ENCODE assay signal across 23 cellular contexts in genomic region chr1:150085406-150085805, GRCh38. TPM values are rescaled to one million over a fixed set of nuclear protein-coding genes. Genes with fewer than 3 reads are reported as not detected.
DNase-seq lines count a peak whose midpoint lies in the region; ATAC-seq and TF ChIP-seq lines count a peak whose summit lies in the region.
"Had no signal": no experiment of that assay in that cellular context is flagged by ENCODE, and none has a peak within 500 bp of the region (broad histone marks: within the 10 kb centered on the region; RNA-seq: fewer than 3 reads in every experiment).

No MANE protein-coding gene starts in this region.

- H2AFZ ChIP-seq in smooth muscle cell (ENCODE audit: low read depth) = no peak overlapping the region

- H3K36me3 Mint-ChIP-seq in T-helper 17 cell (ENCODE audit: low read depth) (peaks cover 18% of the 10 kb centered on the region), mesothelial cell of epicardium (peaks cover 25% of the 10 kb centered on the region)
- H3K36me3 Mint-ChIP-seq in activated naive CD4-positive, alpha-beta T cell treated with anti-CD3 and anti-CD28 coated beads, Interleukin-2, amount 10 ng/mL, durations not matched to agents 7 days and 5 days = peaks cover 48% of the 10 kb centered on the region

- no peaks in the 10 kb centered on the region for H3F3A ChIP-seq in smooth muscle cell (ENCODE audit: low read depth)

- H3K9me3 ChIP-seq in T-helper 17 cell (ENCODE audit: control insufficient read depth, low read length, poor library complexity, severe bottlenecking) (no peaks in the 10 kb centered on the region), smooth muscle cell (replicated peaks; ENCODE audit: low read depth) (no peaks in the 10 kb centered on the region)
- H3K9me3 ChIP-seq: A549; BLaER1 treated with 17β-estradiol and CSF1 and Interleukin-3, amounts not matched to agents 10 nM and 100 nM had no signal

- H3K4me2 ChIP-seq in smooth muscle cell = no peak overlapping the region
- H3K4me2 ChIP-seq: A549; BLaER1 treated with 17β-estradiol and CSF1 and Interleukin-3, amounts not matched to agents 10 nM and 100 nM had no signal

- no peaks in the 10 kb centered on the region for H3K4me1 ChIP-seq in smooth muscle cell (ENCODE audit: low read depth)
- H3K4me1 ChIP-seq: A549 had no signal

- H3K4me1 Mint-ChIP-seq in T-helper 17 cell (peaks cover 20% of the 10 kb centered on the region), mesothelial cell of epicardium (peaks cover 7% of the 10 kb centered on the region)
- peaks cover 16% of the 10 kb centered on the region for H3K4me1 Mint-ChIP-seq in activated naive CD4-positive, alpha-beta T cell treated with anti-CD3 and anti-CD28 coated beads, Interleukin-2, amount 10 ng/mL, durations not matched to agents 7 days and 5 days

- H3K9me3 Mint-ChIP-seq in mesothelial cell of epicardium = no peaks in the 10 kb centered on the region
- H3K9me3 Mint-ChIP-seq in activated naive CD4-positive, alpha-beta T cell treated with anti-CD3 and anti-CD28 coated beads, Interleukin-2, amount 10 ng/mL, durations not matched to agents 7 days and 5 days = no peaks in the 10 kb centered on the region
- H3K9me3 Mint-ChIP-seq: CD14-positive monocyte; CD4-positive, alpha-beta T cell; CD8-positive, alpha-beta T cell had no signal

- H3K27ac ChIP-seq in smooth muscle cell (ENCODE audit: low read depth) = peak overlapping the region; percentile 17
- H3K27ac ChIP-seq: 22Rv1; A549; BLaER1 treated with 17β-estradiol and CSF1 and Interleukin-3, amounts not matched to agents 10 nM and 100 nM had no signal

- no peak overlapping the region for H3K9ac ChIP-seq in smooth muscle cell (ENCODE audit: low read depth)
- H3K9ac ChIP-seq: BLaER1 treated with 17β-estradiol and CSF1 and Interleukin-3, amounts not matched to agents 10 nM and 100 nM had no signal

- DNase-seq in COLO829 (ENCODE audit: low spot score) (peak; percentile 40), T-helper 17 cell (no peak), smooth muscle cell (lab: John Stamatoyannopoulos, UW; ENCODE audit: unreplicated experiment) (no peak), mesothelial cell of epicardium (ENCODE audit: low spot score in 2 of 2, unreplicated experiment in 2 of 2) (no peak), C1 segment of cervical spinal cord (lab: John Stamatoyannopoulos, UW) (no peak)
- no peak for DNase-seq in activated naive CD4-positive, alpha-beta T cell treated with anti-CD3 and anti-CD28 coated beads, Interleukin-2, amount 10 ng/mL, durations not matched to agents 7 days and 5 days
- DNase-seq: AML-193; CD4-positive, alpha-beta T cell; CD8-positive, alpha-beta T cell; COR-L47; DMS 273 treated with DMSO at 0.1 percent for 48 hours; DMS153; DMS53; DMS79; DND-41; EL; GDM1 had no signal

- WGBS in smooth muscle cell (ENCODE audit: low lambda C conversion rate) = 57% methylated on average over 2 of the region's 2 CpGs

- ATAC-seq in T-helper 17 cell = no peak
- ATAC-seq: A549; CD8-positive, alpha-beta T cell; GM12878 had no signal

- H3K27me3 Mint-ChIP-seq in T-helper 17 cell (no peaks in the 10 kb centered on the region), mesothelial cell of epicardium (ENCODE audit: low read depth) (no peaks in the 10 kb centered on the region)
- H3K27me3 Mint-ChIP-seq in activated naive CD4-positive, alpha-beta T cell treated with anti-CD3 and anti-CD28 coated beads, Interleukin-2, amount 10 ng/mL, durations not matched to agents 7 days and 5 days = no peaks in the 10 kb centered on the region
- H3K27me3 Mint-ChIP-seq: B cell; CD4-positive, alpha-beta T cell had no signal

- no peak for TF ChIP-seq CTCF in smooth muscle cell (IDR thresholded peaks at IDR 0.05; ENCODE audit: borderline replicate concordance, insufficient read depth, poor library complexity, severe bottlenecking)
- TF ChIP-seq CTCF in mesothelial cell of epicardium (IDR thresholded peaks at IDR 0.05; ENCODE audit: unreplicated experiment) = no peak

- peaks cover 21% of the 10 kb centered on the region for H3K36me3 ChIP-seq in smooth muscle cell (ENCODE audit: low read depth)

- CTCF ChIA-PET in activated naive CD4-positive, alpha-beta T cell treated with anti-CD3 and anti-CD28 coated beads, Interleukin-2, amount 10 ng/mL, durations not matched to agents 7 days and 5 days (lab: Charles Lee) = no interaction called here

- no peaks in the 10 kb centered on the region for H3K79me2 ChIP-seq in smooth muscle cell (ENCODE audit: low read depth)

- no peaks in the 10 kb centered on the region for H3K27me3 ChIP-seq in smooth muscle cell (ENCODE audit: low read depth)
- H3K27me3 ChIP-seq: BLaER1 treated with 17β-estradiol and CSF1 and Interleukin-3, amounts not matched to agents 10 nM and 100 nM had no signal

- H3K4me3 Mint-ChIP-seq in T-helper 17 cell (no peak overlapping the region), mesothelial cell of epicardium (no peak overlapping the region)
- no peak overlapping the region for H3K4me3 Mint-ChIP-seq in activated naive CD4-positive, alpha-beta T cell treated with anti-CD3 and anti-CD28 coated beads, Interleukin-2, amount 10 ng/mL, durations not matched to agents 7 days and 5 days
- H3K4me3 Mint-ChIP-seq: B cell; CD14-positive monocyte; CD4-positive, alpha-beta T cell; CD8-positive, alpha-beta T cell had no signal

- no peak overlapping the region for H3K4me3 ChIP-seq in smooth muscle cell
- H3K4me3 ChIP-seq: A549; BLaER1 treated with 17β-estradiol and CSF1 and Interleukin-3, amounts not matched to agents 10 nM and 100 nM; GM12878 had no signal

- H3K27ac Mint-ChIP-seq in T-helper 17 cell (peak overlapping the region; percentile 16), mesothelial cell of epicardium (no peak overlapping the region)
- H3K27ac Mint-ChIP-seq in activated naive CD4-positive, alpha-beta T cell treated with anti-CD3 and anti-CD28 coated beads, Interleukin-2, amount 10 ng/mL, durations not matched to agents 7 days and 5 days = no peak overlapping the region
- H3K27ac Mint-ChIP-seq: B cell; CD14-positive monocyte; CD4-positive, alpha-beta T cell; CD8-positive, alpha-beta T cell had no signal

- no peaks in the 10 kb centered on the region for H4K20me1 ChIP-seq in smooth muscle cell (ENCODE audit: low read depth)
- H4K20me1 ChIP-seq: BLaER1 treated with 17β-estradiol and CSF1 and Interleukin-3, amounts not matched to agents 10 nM and 100 nM had no signal

RNA-seq across cellular contexts. Expression of gene VPS45, which starts 17.8 kb away (rescaled TPM):
- 10 to 100 TPM; 17.5 to 18.4 TPM for total RNA-seq in T-helper 17 cell
- total RNA-seq in smooth muscle cell = 44.7 and 49.6 TPM in 2 replicates
- polyA plus RNA-seq in smooth muscle cell = 28.6 and 30.2 TPM in 2 replicates
- total RNA-seq in mesothelial cell of epicardium = 51.3 to 56.5 TPM (median 53.0 TPM) in 3 replicates
